16 cellular contexts compared by ENCODE assay signal in genomic region chr17:58002558-58002957, GRCh38. TPM values are rescaled to one million over a fixed set of nuclear protein-coding genes. Genes with fewer than 3 reads are reported as not detected.
DNase-seq lines count a peak whose midpoint lies in the region; ATAC-seq, FAIRE-seq and TF ChIP-seq lines count a peak whose summit lies in the region.
"Had no signal": no experiment of that assay in that cellular context is flagged by ENCODE, and none has a peak within 500 bp of the region (broad histone marks: within the 10 kb centered on the region; RNA-seq: fewer than 3 reads in every experiment).

No MANE protein-coding gene starts in this region.

- no TSS peak for BruUV-seq in K562 (replicated peaks; lab: Mats Ljungman, UMichigan)

- WGBS in K562 (ENCODE audit: insufficient coverage, low coverage, missing lambda C conversion rate), result 93% methylated on average over 2 of the region's 2 CpGs
- WGBS in smooth muscle cell (ENCODE audit: low lambda C conversion rate), result 95% methylated on average over 2 of the region's 2 CpGs
- 82 to 84% (median 83%) methylated on average over 2 of the region's 2 CpGs for WGBS in ovary, 3 donors

- POLR2A ChIA-PET in K562 (lab: Yijun Ruan, JAX), result interaction anchor here (0.9 to 2.8 kb wide), 8 partner anchors 9 to 142 kb away, joined by 3 to 10 read pairs (median 4); no protein-coding TSS in a partner anchor

- H3K9ac ChIP-seq in OCI-LY3 (ENCODE audit: low read length), result no peak overlapping the region
- no peak overlapping the region for H3K9ac ChIP-seq in K562 (ENCODE audit: insufficient read depth in 1 of 2, low read depth in 2 of 2, low read length in 2 of 2)
- no peak overlapping the region for H3K9ac ChIP-seq in smooth muscle cell (ENCODE audit: low read depth)

- 0 out of 2 replicates have a peak, but pooled peaks have one; percentile 21 for TF ChIP-seq POLR2A in K562 (conservative IDR thresholded peaks at IDR 0.05)
- no peak for TF ChIP-seq POLR2A in ovary (IDR thresholded peaks at IDR 0.05)

- H3K4me3 ChIP-seq in OCI-LY3 (ENCODE audit: low read length), result no peak overlapping the region
- no peak overlapping the region for H3K4me3 ChIP-seq in K562
- no peak overlapping the region for H3K4me3 ChIP-seq in smooth muscle cell
- no peak overlapping the region for H3K4me3 ChIP-seq in ovary
- no peak overlapping the region for H3K4me3 ChIP-seq in tibial artery
- H3K4me3 ChIP-seq: prostate gland, vagina had no signal

- intact Hi-C loops in K562 (cut with micrococcal nuclease) (no loop called here), ovary (cut with DNase I) (no loop called here), tibial artery (cut with DNase I; ENCODE audit: low total_unique reads) (loop anchor here (10.0 kb wide), 2 partner anchors 112 to 748 kb away; partner anchors contain the start of gene MSI2)

- H3K27me3 ChIP-seq in OCI-LY3 (ENCODE audit: low read depth, low read length), result no peaks in the 10 kb centered on the region
- H3K27me3 ChIP-seq in K562 (ENCODE audit: control insufficient read depth in 2 of 2, insufficient read depth in 2 of 2, low read length in 2 of 2), result no peaks in the 10 kb centered on the region
- no peaks in the 10 kb centered on the region for H3K27me3 ChIP-seq in smooth muscle cell (ENCODE audit: low read depth)
- H3K27me3 ChIP-seq in ovary, result no peaks in the 10 kb centered on the region
- H3K27me3 ChIP-seq in tibial artery, result no peaks in the 10 kb centered on the region
- H3K27me3 ChIP-seq: vagina had no signal

- FAIRE-seq in K562 (lab: Jason Lieb, UNC), result no peak

- H3F3A ChIP-seq in smooth muscle cell (ENCODE audit: low read depth), result peaks cover 40% of the 10 kb centered on the region

- H3K9me3 ChIP-seq in OCI-LY3 (ENCODE audit: insufficient read depth, low read length) (no peaks in the 10 kb centered on the region), K562 (replicated peaks; ENCODE audit: control insufficient read depth, insufficient read depth, low read depth, low read length) (no peaks in the 10 kb centered on the region), smooth muscle cell (replicated peaks; ENCODE audit: low read depth) (no peaks in the 10 kb centered on the region), ovary (no peaks in the 10 kb centered on the region), tibial artery (no peaks in the 10 kb centered on the region)
- H3K9me3 ChIP-seq: prostate gland, vagina had no signal

- no peak for DNase-seq in activated naive CD4-positive, alpha-beta T cell (lab: John Stamatoyannopoulos, UW)
- no peak for DNase-seq in K562 (ENCODE audit: extremely low read depth in 1 of 4, low spot score in 3 of 4)
- no peak for DNase-seq in smooth muscle cell (lab: John Stamatoyannopoulos, UW; ENCODE audit: unreplicated experiment)
- no peak for DNase-seq in ovary
- no peak for DNase-seq in tibial artery
- DNase-seq in 8988T, result no peak
- DNase-seq: activated CD8-positive, alpha-beta memory T cell treated with anti-CD3 and anti-CD28 coated beads, Interleukin-2, amount 10 ng/mL, durations not matched to agents 7 days and 5 days; foreskin melanocyte; NCI-H146; NCI-H510A treated with DMSO at 0.1 percent for 48 hours; RPMI8226; stimulated activated CD4-positive, alpha-beta T cell treated with anti-CD3 and anti-CD28 coated beads, Interleukin-2, amount 100 ng/mL, for 24 hours had no signal

- H3K27me3 Mint-ChIP-seq in activated naive CD4-positive, alpha-beta T cell treated with anti-CD3 and anti-CD28 coated beads, Interleukin-2, amount 50 U/mL, for 24 hours, result no peaks in the 10 kb centered on the region
- H3K27me3 Mint-ChIP-seq: activated CD8-positive, alpha-beta memory T cell treated with anti-CD3 and anti-CD28 coated beads, Interleukin-2, amount 10 ng/mL, durations not matched to agents 7 days and 5 days had no signal

- H3K4me1 ChIP-seq in OCI-LY3 (ENCODE audit: low read length) (peaks cover 50% of the 10 kb centered on the region), K562 (replicated peaks in 1 of 2; ENCODE audit: control insufficient read depth in 2 of 2, insufficient read depth in 2 of 2, low read length in 2 of 2) (peaks cover 0 to 19% of the 10 kb centered on the region in 2 experiments; a peak in 2 of 5 replicates), smooth muscle cell (ENCODE audit: low read depth) (peaks cover 28% of the 10 kb centered on the region), ovary (ENCODE audit: insufficient read depth) (peaks cover 2% of the 10 kb centered on the region), tibial artery (peaks cover 0 to 51% (median 21%) of the 10 kb centered on the region in 4 donors)

- peaks cover 2% of the 10 kb centered on the region for H3K9me1 ChIP-seq in K562 (ENCODE audit: control insufficient read depth, insufficient read depth, low read length)

- no peak overlapping the region for H2AFZ ChIP-seq in OCI-LY3 (ENCODE audit: low read depth, low read length)
- H2AFZ ChIP-seq in K562 (ENCODE audit: low read depth, low read length), result no peak overlapping the region
- no peak overlapping the region for H2AFZ ChIP-seq in smooth muscle cell (ENCODE audit: low read depth)

- CTCF ChIA-PET in K562 (lab: Yijun Ruan, JAX; ENCODE audit: low intra/inter-chr PET ratio), result no interaction called here

- no peak for ATAC-seq in K562
- ATAC-seq: activated CD8-positive, alpha-beta memory T cell treated with anti-CD3 and anti-CD28 coated beads, Interleukin-2, amount 10 ng/mL, durations not matched to agents 7 days and 5 days had no signal

- H3K79me2 ChIP-seq in OCI-LY3 (ENCODE audit: low read length) (peaks cover 61% of the 10 kb centered on the region), K562 (ENCODE audit: control insufficient read depth, insufficient read depth, low read length) (peaks cover 61% of the 10 kb centered on the region), smooth muscle cell (ENCODE audit: low read depth) (peaks cover 48% of the 10 kb centered on the region)

- H3K27ac Mint-ChIP-seq in activated naive CD4-positive, alpha-beta T cell treated with anti-CD3 and anti-CD28 coated beads, Interleukin-2, amount 50 U/mL, for 24 hours, result peak overlapping the region; percentile 89

- TF ChIP-seq CTCF in OCI-LY3 (IDR thresholded peaks at IDR 0.05; ENCODE audit: low read depth, low read length) (no peak), K562 (IDR thresholded peaks at IDR 0.05 in 2 of 3, conservative IDR thresholded peaks at IDR 0.05 in 1 of 3; ENCODE audit: insufficient read depth in 2 of 3, low read depth in 1 of 3, low read length in 3 of 3) (no peak), smooth muscle cell (IDR thresholded peaks at IDR 0.05; ENCODE audit: borderline replicate concordance, insufficient read depth, poor library complexity, severe bottlenecking) (no peak), ovary (IDR thresholded peaks at IDR 0.05) (no peak), tibial artery (IDR thresholded peaks at IDR 0.05) (no peak)

- H3K27ac ChIP-seq in OCI-LY3 (ENCODE audit: low read length), result no peak overlapping the region
- H3K27ac ChIP-seq in K562 (ENCODE audit: extremely low read depth, low read depth, low read length), result no peak overlapping the region
- peak overlapping the region; percentile 10 for H3K27ac ChIP-seq in smooth muscle cell (ENCODE audit: low read depth)
- H3K27ac ChIP-seq in ovary, result no peak overlapping the region
- no peak overlapping the region for H3K27ac ChIP-seq in tibial artery
- H3K27ac ChIP-seq: prostate gland, vagina had no signal

- H3K36me3 Mint-ChIP-seq in activated naive CD4-positive, alpha-beta T cell treated with anti-CD3 and anti-CD28 coated beads, Interleukin-2, amount 50 U/mL, for 24 hours, result peaks cover 38% of the 10 kb centered on the region

- TF ChIP-seq EP300 in K562 (IDR thresholded peaks at IDR 0.05; ENCODE audit: low read length), result no peak
- no peak for TF ChIP-seq EP300 in ovary (IDR thresholded peaks at IDR 0.05)

- H4K20me1 ChIP-seq in OCI-LY3 (ENCODE audit: insufficient read depth, low read length) (peaks cover 78% of the 10 kb centered on the region), K562 (replicated peaks; ENCODE audit: control insufficient read depth, insufficient read depth, low read length) (peaks cover 38% of the 10 kb centered on the region), smooth muscle cell (ENCODE audit: low read depth) (peaks cover 76% of the 10 kb centered on the region)

- H3K9me3 Mint-ChIP-seq in activated naive CD4-positive, alpha-beta T cell treated with anti-CD3 and anti-CD28 coated beads, Interleukin-2, amount 50 U/mL, for 24 hours, result no peaks in the 10 kb centered on the region

- H3K4me1 Mint-ChIP-seq in activated naive CD4-positive, alpha-beta T cell treated with anti-CD3 and anti-CD28 coated beads, Interleukin-2, amount 50 U/mL, for 24 hours, result peaks cover 70% of the 10 kb centered on the region

- H3K36me3 ChIP-seq in OCI-LY3 (replicated peaks; ENCODE audit: low read depth, low read length) (peaks cover 85% of the 10 kb centered on the region), K562 (ENCODE audit: control insufficient read depth, insufficient read depth, low read length) (peaks cover 90% of the 10 kb centered on the region), smooth muscle cell (ENCODE audit: low read depth) (peaks cover 6% of the 10 kb centered on the region), ovary (no peaks in the 10 kb centered on the region), tibial artery (peaks cover 38 to 60% (median 42%) of the 10 kb centered on the region in 3 donors)

- in situ Hi-C loops in K562 (cut with MboI), result no loop called here

- TF ChIP-seq RAD21 in K562 (CRISPR knock-in tag; conservative IDR thresholded peaks at IDR 0.05 in 1 of 2, IDR thresholded peaks at IDR 0.05 in 1 of 2), result no peak

- H3K4me3 Mint-ChIP-seq in activated naive CD4-positive, alpha-beta T cell treated with anti-CD3 and anti-CD28 coated beads, Interleukin-2, amount 50 U/mL, for 24 hours, result peak overlapping the region; percentile 66
- H3K4me3 Mint-ChIP-seq: activated CD8-positive, alpha-beta memory T cell treated with anti-CD3 and anti-CD28 coated beads, Interleukin-2, amount 10 ng/mL, durations not matched to agents 7 days and 5 days had no signal

- H3K4me2 ChIP-seq in OCI-LY3 (ENCODE audit: low read length) (peak overlapping the region; percentile 98; the same call in 1 of the 2 replicates), K562 (ENCODE audit: insufficient read depth, low read length) (no peak overlapping the region), smooth muscle cell (no peak overlapping the region)

RNA-seq across cellular contexts. Expression of gene SRSF1, which starts 4.5 kb away (rescaled TPM):
- 786 and 1,134 TPM in 2 replicates for total RNA-seq in K562 (2011; cell fraction: chromatin; rRNA removed; ENCODE audit: low replicate concordance)
- total RNA-seq in K562 (2011; cell fraction: nucleolus; rRNA removed), result 478 and 544 TPM in 2 replicates
- 429 and 506 TPM in 2 replicates for total RNA-seq in K562 (2011; cell fraction: nucleoplasm; rRNA removed)
- total RNA-seq in K562 (2014; rRNA removed), result 434 and 460 TPM in 2 replicates
- 485 and 507 TPM in 2 replicates for total RNA-seq in K562 (2014; rRNA removed; fragmentation: Illumina TruSeq; extraction: Trizol)
- total RNA-seq in K562 (2015; rRNA removed; fragmentation: Illumina TruSeq; extraction: Trizol), result 538 and 559 TPM in 2 replicates
- total RNA-seq in K562 (2021), result 384 and 442 TPM in 2 replicates
- polyA plus RNA-seq in K562 (2011; rRNA removed), result 318 and 470 TPM in 2 replicates
- polyA plus RNA-seq in K562 (2011; cell fraction: cytosol; rRNA removed), result 194 and 299 TPM in 2 replicates
- polyA plus RNA-seq in K562 (2011; cell fraction: nucleus; rRNA removed), result 1,337 and 1,529 TPM in 2 replicates
- 195 and 557 TPM in 2 replicates for polyA plus RNA-seq in K562 (2012)
- 380 and 384 TPM in 2 replicates for polyA plus RNA-seq in K562 (2014; fragmentation: Illumina TruSeq; extraction: Trizol)
- polyA plus RNA-seq in K562 (2014; fragmentation: Nextera tagmentation; extraction: Ambion mirVana), result 10 to 100 TPM; 77.8 to 98.4 TPM
- 425 and 475 TPM in 2 replicates for polyA plus RNA-seq in K562 (2014; rRNA removed)
- 523 and 643 TPM in 2 replicates for polyA minus RNA-seq in K562 (2011; rRNA and poly(A)+ RNA removed)
- polyA minus RNA-seq in K562 (2011; cell fraction: cytosol; rRNA and poly(A)+ RNA removed), result 235 and 297 TPM in 2 replicates
- 514 and 680 TPM in 2 replicates for polyA minus RNA-seq in K562 (2011; cell fraction: nucleus; rRNA and poly(A)+ RNA removed)
- total RNA-seq in smooth muscle cell, result 194 and 200 TPM in 2 replicates
- polyA plus RNA-seq in smooth muscle cell, result 57.9 and 61.3 TPM in 2 replicates
- total RNA-seq in ovary, result 100 to 1,000 TPM in 6 of 7 donors, 10 to 100 TPM in 1; 89.8 to 184 (median 159) TPM
- 100 to 1,000 TPM in 1 of 2 donors, 10 to 100 TPM in 1; 77.8 to 157 TPM for polyA plus RNA-seq in ovary

RNA-seq across cellular contexts. Expression of gene VEZF1, which starts 14.5 kb away (rescaled TPM):
- total RNA-seq in K562 (2011; cell fraction: chromatin; rRNA removed; ENCODE audit: low replicate concordance), result 10.2 and 22.1 TPM in 2 replicates
- total RNA-seq in K562 (2011; cell fraction: nucleolus; rRNA removed), result 8.3 and 9.2 TPM in 2 replicates
- 13.8 and 21.1 TPM in 2 replicates for total RNA-seq in K562 (2011; cell fraction: nucleoplasm; rRNA removed)
- total RNA-seq in K562 (2014; rRNA removed) (17.8 and 19.3 TPM in 2 replicates), K562 (2014; rRNA removed; fragmentation: Illumina TruSeq; extraction: Trizol) (25.9 and 26.2 TPM in 2 replicates), K562 (2015; rRNA removed; fragmentation: Illumina TruSeq; extraction: Trizol) (26.2 and 26.8 TPM in 2 replicates), K562 (2021) (24.6 and 25.7 TPM in 2 replicates), smooth muscle cell (52.1 and 61.8 TPM in 2 replicates), ovary (10 to 100 TPM; 58.6 to 83.5 (median 72.4) TPM)
- polyA plus RNA-seq in K562 (2011; rRNA removed) (18.2 and 22.1 TPM in 2 replicates), K562 (2014; fragmentation: Illumina TruSeq; extraction: Trizol) (28.3 and 33.4 TPM in 2 replicates), K562 (2014; fragmentation: Nextera tagmentation; extraction: Ambion mirVana) (1 to 10 TPM; 9.5 to 9.8 TPM), K562 (2014; rRNA removed) (12.3 and 15.5 TPM in 2 replicates), smooth muscle cell (24.9 and 25.3 TPM in 2 replicates), ovary (10 to 100 TPM; 31.6 to 70.2 TPM)
- 14.7 and 15.8 TPM in 2 replicates for polyA plus RNA-seq in K562 (2011; cell fraction: cytosol; rRNA removed)
- polyA plus RNA-seq in K562 (2011; cell fraction: nucleus; rRNA removed), result 25.7 and 26.0 TPM in 2 replicates
- polyA plus RNA-seq in K562 (2012), result 21.9 and 25.5 TPM in 2 replicates
- polyA minus RNA-seq in K562 (2011; rRNA and poly(A)+ RNA removed), result 31.2 and 40.2 TPM in 2 replicates
- 18.1 and 19.2 TPM in 2 replicates for polyA minus RNA-seq in K562 (2011; cell fraction: cytosol; rRNA and poly(A)+ RNA removed)
- 14.0 and 18.0 TPM in 2 replicates for polyA minus RNA-seq in K562 (2011; cell fraction: nucleus; rRNA and poly(A)+ RNA removed)

RNA-seq across cellular contexts. Expression of gene CUEDC1, which starts 47.3 kb away (rescaled TPM):
- 3.9 and 5.6 TPM in 2 replicates for total RNA-seq in K562 (2011; cell fraction: chromatin; rRNA removed; ENCODE audit: low replicate concordance)
- total RNA-seq in K562 (2011; cell fraction: nucleolus; rRNA removed), result 3.2 and 5.3 TPM in 2 replicates
- total RNA-seq in K562 (2011; cell fraction: nucleoplasm; rRNA removed), result 2.2 and 2.3 TPM in 2 replicates
- 0.33 and 1.5 TPM in 2 replicates for total RNA-seq in K562 (2014; rRNA removed)
- 0.64 and 0.65 TPM in 2 replicates for total RNA-seq in K562 (2014; rRNA removed; fragmentation: Illumina TruSeq; extraction: Trizol)
- 0.62 and 0.94 TPM in 2 replicates for total RNA-seq in K562 (2015; rRNA removed; fragmentation: Illumina TruSeq; extraction: Trizol)
- 1.0 and 2.5 TPM in 2 replicates for total RNA-seq in K562 (2021)
- 1.7 and 2.0 TPM in 2 replicates for polyA plus RNA-seq in K562 (2011; rRNA removed)
- polyA plus RNA-seq in K562 (2011; cell fraction: cytosol; rRNA removed), result 1.6 and 1.8 TPM in 2 replicates
- polyA plus RNA-seq in K562 (2011; cell fraction: nucleus; rRNA removed), result 4.7 and 9.4 TPM in 2 replicates
- polyA plus RNA-seq in K562 (2012), result 0.42 and 2.3 TPM in 2 replicates
- polyA plus RNA-seq in K562 (2014; fragmentation: Illumina TruSeq; extraction: Trizol), result 1.5 and 1.7 TPM in 2 replicates
- polyA plus RNA-seq in K562 (2014; fragmentation: Nextera tagmentation; extraction: Ambion mirVana), result under 1 TPM in 1 of 2 experiments, not detected in 1; 0.20 TPM
- polyA plus RNA-seq in K562 (2014; rRNA removed), result 2.5 and 4.1 TPM in 2 replicates
- polyA minus RNA-seq in K562 (2011; rRNA and poly(A)+ RNA removed), result 0.75 and 1.4 TPM in 2 replicates
- 1.5 and 2.1 TPM in 2 replicates for polyA minus RNA-seq in K562 (2011; cell fraction: cytosol; rRNA and poly(A)+ RNA removed)
- polyA minus RNA-seq in K562 (2011; cell fraction: nucleus; rRNA and poly(A)+ RNA removed), result 1.6 and 1.7 TPM in 2 replicates
- 7.0 and 11.1 TPM in 2 replicates for total RNA-seq in smooth muscle cell
- 10.4 and 11.7 TPM in 2 replicates for polyA plus RNA-seq in smooth muscle cell
- total RNA-seq in ovary, result 10 to 100 TPM in 6 of 7 donors, 1 to 10 TPM in 1; 6.7 to 30.2 (median 22.9) TPM
- polyA plus RNA-seq in ovary, result 10 to 100 TPM; 14.2 to 18.6 TPM
- total RNA-seq: activated CD8-positive, alpha-beta memory T cell treated with anti-CD3 and anti-CD28 coated beads, Interleukin-2, amount 10 ng/mL, durations not matched to agents 7 days and 5 days had no signal
